Comparison of ENCODE assay signal across 13 cellular contexts in the genomic region with DNA sequence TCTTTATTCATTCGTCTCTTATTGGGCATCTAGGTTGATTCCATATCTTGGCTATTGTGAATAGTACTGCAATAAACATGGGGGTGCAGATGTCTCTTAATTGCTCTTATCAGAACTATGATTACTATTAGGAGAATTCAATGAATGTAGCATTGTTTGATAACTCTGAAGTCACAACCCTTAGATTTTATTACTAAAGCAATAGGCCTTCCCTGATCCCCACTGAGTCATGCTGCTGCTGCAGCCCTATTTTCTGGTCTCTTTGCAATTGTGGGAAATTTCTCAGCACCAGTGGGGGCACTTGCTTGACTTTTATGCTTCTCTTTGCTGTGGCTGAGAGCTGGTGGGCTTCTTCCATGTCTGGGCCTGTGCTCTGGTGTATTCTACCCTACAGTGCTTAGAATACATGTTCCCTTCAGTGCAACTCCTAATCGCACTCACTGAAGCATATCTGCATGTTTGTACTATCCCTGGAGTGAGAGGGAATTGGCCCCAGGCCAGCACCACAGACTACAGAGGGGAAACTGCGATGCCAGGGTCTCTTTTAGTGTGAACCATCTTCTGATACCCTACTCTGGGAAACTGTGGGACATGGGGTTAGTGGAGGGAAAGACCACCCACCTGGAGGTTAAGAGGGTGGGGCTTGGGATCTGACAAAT. TPM values are rescaled to one million over a fixed set of nuclear protein-coding genes. Genes with fewer than 3 reads are reported as not detected.
DNase-seq lines count a peak whose midpoint lies in the region; ATAC-seq and TF ChIP-seq lines count a peak whose summit lies in the region.
"Had no signal": no experiment of that assay in that cellular context is flagged by ENCODE, and none has a peak within 500 bp of the region (broad histone marks: within the 10 kb centered on the region; RNA-seq: fewer than 3 reads in every experiment).

No MANE protein-coding gene starts in this region.

- H2BK12ac ChIP-seq in mesenchymal stem cell (ENCODE audit: low read length in 2 of 2) = peak overlapping the region in 1 of 2 experiments; percentile 48

- H3K23ac ChIP-seq in mesenchymal stem cell (ENCODE audit: low read length in 2 of 2) = no peak overlapping the region

- POLR2A ChIA-PET in WTC11 (lab: Charles Lee) = no interaction called here

- H3K27ac Mint-ChIP-seq in WTC11 = no peak overlapping the region
- H3K27ac Mint-ChIP-seq: neural progenitor cell had no signal

- DNase-seq in NCI-H748 (lab: John Stamatoyannopoulos, UW; ENCODE audit: unreplicated experiment) (peak; percentile 5), NCI-H748 treated with DMSO at 0.1 percent for 48 hours (lab: John Stamatoyannopoulos, UW) (no peak), NCI-H1092 (lab: John Stamatoyannopoulos, UW) (peak; percentile 14), WTC11 (ENCODE audit: low spot score) (no peak), mesenchymal stem cell (no peak), occipital lobe (lab: John Stamatoyannopoulos, UW) (no peak), GDM1 (lab: John Stamatoyannopoulos, UW) (no peak), coronary artery (ENCODE audit: low spot score) (no peak)
- DNase-seq: activated naive CD4-positive, alpha-beta T cell treated with anti-CD3 and anti-CD28 coated beads, Interleukin-2, amount 50 U/mL, for 16 hours; NCI-H187 treated with DMSO at 0.1 percent for 48 hours; Peyer's patch had no signal

- H3K79me1 ChIP-seq in mesenchymal stem cell (replicated peaks; ENCODE audit: low read length, poor library complexity, severe bottlenecking) = no peaks in the 10 kb centered on the region

- H4K8ac ChIP-seq in mesenchymal stem cell (ENCODE audit: low read length) = no peak overlapping the region

- H3K36me3 Mint-ChIP-seq in WTC11 = no peaks in the 10 kb centered on the region
- H3K36me3 Mint-ChIP-seq: neural progenitor cell had no signal

- H2BK15ac ChIP-seq in mesenchymal stem cell (ENCODE audit: low read depth, poor library complexity, severe bottlenecking) = no peak overlapping the region

- no peak overlapping the region for H2AFZ ChIP-seq in mesenchymal stem cell (ENCODE audit: low read depth, low read length)
- H2AFZ ChIP-seq: neural progenitor cell had no signal

- 88% methylated on average over 2 of the region's 3 CpGs for WGBS in mesenchymal stem cell

- H3K27ac ChIP-seq in mesenchymal stem cell (ENCODE audit: low read length, poor library complexity, severe bottlenecking) (peak overlapping the region; percentile 42), coronary artery (no peak overlapping the region)
- H3K27ac ChIP-seq: neural progenitor cell had no signal

- H3K4me3 ChIP-seq in mesenchymal stem cell (ENCODE audit: insufficient read depth in 1 of 2, low read depth in 1 of 2, low read length in 2 of 2) = no peak overlapping the region
- no peak overlapping the region for H3K4me3 ChIP-seq in coronary artery
- H3K4me3 ChIP-seq: neural progenitor cell, Peyer's patch had no signal

- peaks cover 4% of the 10 kb centered on the region for H3K4me1 ChIP-seq in mesenchymal stem cell (ENCODE audit: control insufficient read depth, insufficient read depth, low read depth, low read length)

- H3K9me3 Mint-ChIP-seq in WTC11 = peaks cover 2% of the 10 kb centered on the region; the same call in 1 of the 2 replicates
- H3K9me3 Mint-ChIP-seq: neural progenitor cell had no signal

- H4K91ac ChIP-seq in mesenchymal stem cell (ENCODE audit: low read length) = no peak overlapping the region

- H3K9ac ChIP-seq in mesenchymal stem cell (ENCODE audit: low read length) = no peak overlapping the region
- H3K9ac ChIP-seq: neural progenitor cell had no signal

- H3K4me1 Mint-ChIP-seq in WTC11 = peaks cover 22% of the 10 kb centered on the region

- CTCF ChIA-PET in WTC11 (lab: Charles Lee) = interaction anchor here (1.2 kb wide), 1 partner anchor 30 kb away, joined by 3 read pairs; no protein-coding TSS in a partner anchor

- no peaks in the 10 kb centered on the region for H3K36me3 ChIP-seq in mesenchymal stem cell (ENCODE audit: control insufficient read depth in 1 of 2, insufficient read depth in 2 of 2, low read depth in 1 of 2, low read length in 2 of 2)
- H3K36me3 ChIP-seq: neural progenitor cell, Peyer's patch had no signal

- no peak overlapping the region for H2BK120ac ChIP-seq in mesenchymal stem cell (ENCODE audit: low read depth, low read length)

- H2BK5ac ChIP-seq in mesenchymal stem cell (ENCODE audit: low read depth, low read length, poor library complexity, severe bottlenecking) = no peak overlapping the region

- no peak overlapping the region for H3K4me3 Mint-ChIP-seq in WTC11
- H3K4me3 Mint-ChIP-seq: neural progenitor cell had no signal

- ATAC-seq in WTC11 = peak; percentile 59

- TF ChIP-seq CTCF in WTC11 (IDR thresholded peaks at IDR 0.05) = no peak
- TF ChIP-seq CTCF in coronary artery (IDR thresholded peaks at IDR 0.05) = no peak

- no peaks in the 10 kb centered on the region for H3K27me3 Mint-ChIP-seq in WTC11 (ENCODE audit: low read depth)

- no peaks in the 10 kb centered on the region for H3K27me3 ChIP-seq in mesenchymal stem cell (ENCODE audit: control insufficient read depth in 1 of 2, insufficient read depth in 1 of 2, low read length in 2 of 2)
- H3K27me3 ChIP-seq: neural progenitor cell, Peyer's patch had no signal

- H3K14ac ChIP-seq in mesenchymal stem cell (ENCODE audit: low read length in 2 of 2) = no peak overlapping the region

- H3K4me2 ChIP-seq in mesenchymal stem cell (ENCODE audit: low read length, poor library complexity, severe bottlenecking) = no peak overlapping the region
- H3K4me2 ChIP-seq: neural progenitor cell had no signal

- H2AK5ac ChIP-seq in mesenchymal stem cell (ENCODE audit: low read length, severe bottlenecking) = no peak overlapping the region

- H3K9me3 ChIP-seq in mesenchymal stem cell (ENCODE audit: control insufficient read depth, low read length) = no peaks in the 10 kb centered on the region
- H3K9me3 ChIP-seq: Peyer's patch had no signal

- peak overlapping the region in 1 of 2 experiments; percentile 42 for H3K18ac ChIP-seq in mesenchymal stem cell (ENCODE audit: low read depth in 1 of 2, low read length in 2 of 2)

- H3K4ac ChIP-seq in mesenchymal stem cell (ENCODE audit: low read depth in 1 of 2, low read length in 2 of 2) = no peak overlapping the region

TF ChIP-seq in WTC11, 78 proteins besides CTCF, POLR2A, EP300 and RAD21 (continues in another document):
- TF ChIP-seq, protein P1, sequence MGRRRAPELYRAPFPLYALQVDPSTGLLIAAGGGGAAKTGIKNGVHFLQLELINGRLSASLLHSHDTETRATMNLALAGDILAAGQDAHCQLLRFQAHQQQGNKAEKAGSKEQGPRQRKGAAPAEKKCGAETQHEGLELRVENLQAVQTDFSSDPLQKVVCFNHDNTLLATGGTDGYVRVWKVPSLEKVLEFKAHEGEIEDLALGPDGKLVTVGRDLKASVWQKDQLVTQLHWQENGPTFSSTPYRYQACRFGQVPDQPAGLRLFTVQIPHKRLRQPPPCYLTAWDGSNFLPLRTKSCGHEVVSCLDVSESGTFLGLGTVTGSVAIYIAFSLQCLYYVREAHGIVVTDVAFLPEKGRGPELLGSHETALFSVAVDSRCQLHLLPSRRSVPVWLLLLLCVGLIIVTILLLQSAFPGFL (CRISPR knock-in tag; IDR thresholded peaks at IDR 0.05; ENCODE audit: borderline replicate concordance) = no peak
- TF ChIP-seq ETV6 (CRISPR knock-in tag; IDR thresholded peaks at IDR 0.05) (no peak), ELF4 (CRISPR knock-in tag; IDR thresholded peaks at IDR 0.05; ENCODE audit: low read depth) (no peak)
- TF ChIP-seq, protein P2, sequence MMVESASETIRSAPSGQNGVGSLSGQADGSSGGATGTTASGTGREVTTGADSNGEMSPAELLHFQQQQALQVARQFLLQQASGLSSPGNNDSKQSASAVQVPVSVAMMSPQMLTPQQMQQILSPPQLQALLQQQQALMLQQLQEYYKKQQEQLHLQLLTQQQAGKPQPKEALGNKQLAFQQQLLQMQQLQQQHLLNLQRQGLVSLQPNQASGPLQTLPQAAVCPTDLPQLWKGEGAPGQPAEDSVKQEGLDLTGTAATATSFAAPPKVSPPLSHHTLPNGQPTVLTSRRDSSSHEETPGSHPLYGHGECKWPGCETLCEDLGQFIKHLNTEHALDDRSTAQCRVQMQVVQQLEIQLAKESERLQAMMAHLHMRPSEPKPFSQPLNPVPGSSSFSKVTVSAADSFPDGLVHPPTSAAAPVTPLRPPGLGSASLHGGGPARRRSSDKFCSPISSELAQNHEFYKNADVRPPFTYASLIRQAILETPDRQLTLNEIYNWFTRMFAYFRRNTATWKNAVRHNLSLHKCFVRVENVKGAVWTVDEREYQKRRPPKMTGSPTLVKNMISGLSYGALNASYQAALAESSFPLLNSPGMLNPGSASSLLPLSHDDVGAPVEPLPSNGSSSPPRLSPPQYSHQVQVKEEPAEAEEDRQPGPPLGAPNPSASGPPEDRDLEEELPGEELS (CRISPR knock-in tag; IDR thresholded peaks at IDR 0.05) = no peak
- TF ChIP-seq, protein P3, sequence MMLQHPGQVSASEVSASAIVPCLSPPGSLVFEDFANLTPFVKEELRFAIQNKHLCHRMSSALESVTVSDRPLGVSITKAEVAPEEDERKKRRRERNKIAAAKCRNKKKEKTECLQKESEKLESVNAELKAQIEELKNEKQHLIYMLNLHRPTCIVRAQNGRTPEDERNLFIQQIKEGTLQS (CRISPR knock-in tag; conservative IDR thresholded peaks at IDR 0.05) = no peak
- TF ChIP-seq, protein P4, sequence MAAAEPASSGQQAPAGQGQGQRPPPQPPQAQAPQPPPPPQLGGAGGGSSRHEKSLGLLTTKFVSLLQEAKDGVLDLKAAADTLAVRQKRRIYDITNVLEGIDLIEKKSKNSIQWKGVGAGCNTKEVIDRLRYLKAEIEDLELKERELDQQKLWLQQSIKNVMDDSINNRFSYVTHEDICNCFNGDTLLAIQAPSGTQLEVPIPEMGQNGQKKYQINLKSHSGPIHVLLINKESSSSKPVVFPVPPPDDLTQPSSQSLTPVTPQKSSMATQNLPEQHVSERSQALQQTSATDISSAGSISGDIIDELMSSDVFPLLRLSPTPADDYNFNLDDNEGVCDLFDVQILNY (CRISPR knock-in tag; IDR thresholded peaks at IDR 0.05) = no peak

RNA-seq across cellular contexts. Expression of a gene that starts 52.2 kb away (rescaled TPM):
- total RNA-seq in WTC11 (2021) (54.6 to 56.3 TPM (median 55.2 TPM) in 3 replicates), occipital lobe (2.5 TPM)
- 17.0 TPM for polyA plus RNA-seq in mesenchymal stem cell (2013, experiment 1 of 2)
- 16.8 TPM for polyA plus RNA-seq in mesenchymal stem cell (2013, experiment 2 of 2)
- total RNA-seq: activated CD8-positive, alpha-beta memory T cell treated with anti-CD3 and anti-CD28 coated beads for 36 hours had no signal

Comparison
In these comparisons a context has a peak if more than half of its experiments do, and no peak if none do; other contexts are left out.
1. DNase-seq: peak in NCI-H748 (single experiment) and NCI-H1092 (single experiment); none in NCI-H748 treated with DMSO at 0.1 percent for 48 hours (single experiment), WTC11 (single experiment), mesenchymal stem cell (single experiment), occipital lobe (single experiment), GDM1 (single experiment) and coronary artery (single experiment).
2. RNA of a gene that starts 52.2 kb away (total RNA-seq): 54.6 to 56.3 TPM in WTC11; 2.5 TPM in occipital lobe (single experiment); every median in the first group is over 10 times any median in the second.